ENCODE assay signal across 16 cellular contexts in genomic region chr12:77894548-77894947, GRCh38.
"Had no signal": no experiment of that assay in that cellular context is flagged by ENCODE, and none has a peak within 500 bp of the region (broad histone marks: within the 10 kb centered on the region; RNA-seq: fewer than 3 reads in every experiment).

No MANE protein-coding gene starts in this region.

- H3K27me3 ChIP-seq: adrenal gland, neutrophil, thyroid gland had no signal

- H3K9me3 Mint-ChIP-seq: activated naive CD4-positive, alpha-beta T cell treated with anti-CD3 and anti-CD28 coated beads, Interleukin-2, amount 50 U/mL, for 24 hours; stimulated activated naive B cell treated with anti-CD40 and anti-IgM and Interleukin-4, amounts not matched to agents 10 μg/mL and 1 μg/mL and 100 μg/mL, for 72 hours had no signal

- H3K4me1 Mint-ChIP-seq: activated CD4-positive, alpha-beta memory T cell treated with anti-CD3 and anti-CD28 coated beads, Interleukin-2, amount 10 ng/mL, durations not matched to agents 7 days and 5 days; activated CD4-positive, alpha-beta T cell treated with anti-CD3 and anti-CD28 coated beads for 36 hours; activated naive CD4-positive, alpha-beta T cell treated with anti-CD3 and anti-CD28 coated beads, Interleukin-2, amount 50 U/mL, for 24 hours; naive thymus-derived CD4-positive, alpha-beta T cell; stimulated activated naive B cell treated with anti-CD40 and anti-IgM and Interleukin-4, amounts not matched to agents 10 μg/mL and 1 μg/mL and 100 μg/mL, for 72 hours had no signal

- H3K4me1 ChIP-seq: adrenal gland, thyroid gland had no signal

- H3K27me3 Mint-ChIP-seq: activated CD4-positive, alpha-beta memory T cell treated with anti-CD3 and anti-CD28 coated beads, Interleukin-2, amount 10 ng/mL, durations not matched to agents 7 days and 5 days; activated CD4-positive, alpha-beta T cell treated with anti-CD3 and anti-CD28 coated beads for 36 hours; activated naive CD4-positive, alpha-beta T cell treated with anti-CD3 and anti-CD28 coated beads, Interleukin-2, amount 50 U/mL, for 24 hours; activated T-cell treated with anti-CD3 and anti-CD28 coated beads, Interleukin-2, amount 50 U/mL, for 24 hours; naive thymus-derived CD4-positive, alpha-beta T cell; stimulated activated naive B cell treated with anti-CD40 and anti-IgM and Interleukin-4, amounts not matched to agents 10 μg/mL and 1 μg/mL and 100 μg/mL, for 72 hours had no signal

- ATAC-seq: activated CD4-positive, alpha-beta T cell treated with anti-CD3 and anti-CD28 coated beads for 36 hours; left cardiac atrium; naive thymus-derived CD4-positive, alpha-beta T cell; stimulated activated naive B cell treated with anti-CD40 and anti-IgM and Interleukin-4, amounts not matched to agents 10 μg/mL and 1 μg/mL and 100 μg/mL, for 72 hours had no signal

- H3K27ac Mint-ChIP-seq: activated CD4-positive, alpha-beta memory T cell treated with anti-CD3 and anti-CD28 coated beads, Interleukin-2, amount 10 ng/mL, durations not matched to agents 7 days and 5 days; activated CD4-positive, alpha-beta T cell treated with anti-CD3 and anti-CD28 coated beads for 36 hours; activated naive CD4-positive, alpha-beta T cell treated with anti-CD3 and anti-CD28 coated beads, Interleukin-2, amount 50 U/mL, for 24 hours; activated T-cell treated with anti-CD3 and anti-CD28 coated beads, Interleukin-2, amount 50 U/mL, for 24 hours; naive thymus-derived CD4-positive, alpha-beta T cell; stimulated activated naive B cell treated with anti-CD40 and anti-IgM and Interleukin-4, amounts not matched to agents 10 μg/mL and 1 μg/mL and 100 μg/mL, for 72 hours had no signal

- H3K27ac ChIP-seq: adrenal gland, coronary artery, neutrophil, thyroid gland had no signal

- H3K9me3 ChIP-seq: adrenal gland, neutrophil, thyroid gland had no signal

- H3K36me3 Mint-ChIP-seq: activated naive CD4-positive, alpha-beta T cell treated with anti-CD3 and anti-CD28 coated beads, Interleukin-2, amount 50 U/mL, for 24 hours; naive thymus-derived CD4-positive, alpha-beta T cell; stimulated activated naive B cell treated with anti-CD40 and anti-IgM and Interleukin-4, amounts not matched to agents 10 μg/mL and 1 μg/mL and 100 μg/mL, for 72 hours had no signal

- H3K36me3 ChIP-seq: adrenal gland, neutrophil, thyroid gland had no signal

- DNase-seq: activated CD4-positive, alpha-beta memory T cell treated with anti-CD3 and anti-CD28 coated beads, Interleukin-2, amount 10 ng/mL, durations not matched to agents 7 days and 5 days; activated CD4-positive, alpha-beta T cell treated with anti-CD3 and anti-CD28 coated beads for 36 hours; activated T-cell treated with anti-CD3 and anti-CD28 coated beads, Interleukin-2, amount 50 U/mL, for 24 hours; caudate nucleus; effector CD4-positive, alpha-beta T cell; head of caudate nucleus; left cardiac atrium; naive thymus-derived CD4-positive, alpha-beta T cell; retina; stimulated activated CD4-positive, alpha-beta T cell treated with anti-CD3 and anti-CD28 coated beads, Interleukin-2, amount 100 ng/mL, for 48 hours; stimulated activated naive B cell treated with anti-CD40 and anti-IgM and Interleukin-4, amounts not matched to agents 10 μg/mL and 1 μg/mL and 100 μg/mL, for 72 hours; thyroid gland had no signal

- H3K4me3 Mint-ChIP-seq: activated CD4-positive, alpha-beta memory T cell treated with anti-CD3 and anti-CD28 coated beads, Interleukin-2, amount 10 ng/mL, durations not matched to agents 7 days and 5 days; activated CD4-positive, alpha-beta T cell treated with anti-CD3 and anti-CD28 coated beads for 36 hours; activated naive CD4-positive, alpha-beta T cell treated with anti-CD3 and anti-CD28 coated beads, Interleukin-2, amount 50 U/mL, for 24 hours; activated T-cell treated with anti-CD3 and anti-CD28 coated beads, Interleukin-2, amount 50 U/mL, for 24 hours; naive thymus-derived CD4-positive, alpha-beta T cell; stimulated activated naive B cell treated with anti-CD40 and anti-IgM and Interleukin-4, amounts not matched to agents 10 μg/mL and 1 μg/mL and 100 μg/mL, for 72 hours had no signal

- H3K4me3 ChIP-seq: adrenal gland, coronary artery, thyroid gland had no signal
